19 cellular contexts compared by ENCODE assay signal in genomic region chr16:12758670-12759558, GRCh38. TPM values are rescaled to one million over a fixed set of nuclear protein-coding genes. Genes with fewer than 3 reads are reported as not detected.
DNase-seq lines count a peak whose midpoint lies in the region; ATAC-seq and TF ChIP-seq lines count a peak whose summit lies in the region.
"Had no signal": no experiment of that assay in that cellular context is flagged by ENCODE, and none has a peak within 500 bp of the region (broad histone marks: within the 10 kb centered on the region; RNA-seq: fewer than 3 reads in every experiment).

No MANE protein-coding gene starts in this region.

- H3K27me3 ChIP-seq in DOHH2 (ENCODE audit: control insufficient read depth, low read length) (no peaks in the 10 kb centered on the region), liver (ENCODE audit: control insufficient read depth in 4 of 4, insufficient read depth in 4 of 4, low read length in 3 of 4) (no peaks in the 10 kb centered on the region)
- H3K27me3 ChIP-seq: esophagus squamous epithelium, neutrophil, thyroid gland had no signal

- BruUV-seq in MCF 10A (replicated peaks; lab: Mats Ljungman, UMichigan): no TSS peak

- DNase-seq in NCI-H146 treated with DMSO at 0.1 percent for 48 hours (lab: John Stamatoyannopoulos, UW; ENCODE audit: unreplicated experiment) (peak; percentile 36), Ammon's horn (ENCODE audit: low spot score) (no peak), MCF 10A (ENCODE audit: unreplicated experiment) (no peak), NCI-H510A treated with DMSO at 0.1 percent for 48 hours (lab: John Stamatoyannopoulos, UW) (no peak)
- DNase-seq: activated naive CD8-positive, alpha-beta T cell treated with anti-CD3 and anti-CD28 coated beads, Interleukin-2, amount 50 U/mL, for 24 hours; CD4-positive, alpha-beta T cell; effector CD4-positive, alpha-beta T cell; esophagus squamous epithelium; glutamatergic neuron; left ventricle myocardium inferior; NCI-H1105 treated with DMSO at 0.1 percent for 48 hours; stimulated activated CD4-positive, alpha-beta T cell treated with anti-CD3 and anti-CD28 coated beads, Interleukin-15, amount 100 ng/mL, for 24 hours; thyroid gland had no signal

- H3K4me1 Mint-ChIP-seq in MCF 10A (ENCODE audit: insufficient read depth, unreplicated experiment): no peaks in the 10 kb centered on the region

- no peak overlapping the region for H3K27ac Mint-ChIP-seq in MCF 10A (ENCODE audit: low read depth, unreplicated experiment)
- H3K27ac Mint-ChIP-seq: activated naive CD8-positive, alpha-beta T cell treated with anti-CD3 and anti-CD28 coated beads, Interleukin-2, amount 50 U/mL, for 24 hours; CD4-positive, alpha-beta T cell had no signal

- H3K9me3 ChIP-seq in DOHH2 (ENCODE audit: control insufficient read depth, insufficient read depth, low read length): no peaks in the 10 kb centered on the region
- no peaks in the 10 kb centered on the region for H3K9me3 ChIP-seq in liver (ENCODE audit: control insufficient read depth in 4 of 4, low read length in 3 of 4)
- H3K9me3 ChIP-seq: esophagus squamous epithelium, left ventricle myocardium inferior, neutrophil, thyroid gland had no signal

- no peak overlapping the region for H3K4me3 Mint-ChIP-seq in MCF 10A (ENCODE audit: unreplicated experiment)
- H3K4me3 Mint-ChIP-seq: activated naive CD8-positive, alpha-beta T cell treated with anti-CD3 and anti-CD28 coated beads, Interleukin-2, amount 50 U/mL, for 24 hours; CD4-positive, alpha-beta T cell had no signal

- TF ChIP-seq CTCF in DOHH2 (IDR thresholded peaks at IDR 0.05; ENCODE audit: low read depth, low read length, poor library complexity, severe bottlenecking): no peak
- TF ChIP-seq CTCF in liver (IDR thresholded peaks at IDR 0.05; ENCODE audit: low read depth, low read length, missing input control): no peak
- TF ChIP-seq CTCF in MCF 10A (IDR thresholded peaks at IDR 0.05; ENCODE audit: unreplicated experiment): no peak

- TF ChIP-seq RAD21 in liver (IDR thresholded peaks at IDR 0.05): no peak

- H3K9me2 ChIP-seq in DOHH2 (replicated peaks; ENCODE audit: control insufficient read depth, low read length): no peaks in the 10 kb centered on the region

- peak overlapping the region; percentile 36 for H3K27ac ChIP-seq in DOHH2 (ENCODE audit: low read depth, low read length)
- peak overlapping the region; percentile 61 for H3K27ac ChIP-seq in cingulate gyrus (ENCODE audit: low read depth, low read length)
- peak overlapping the region; percentile 86 to 88 for H3K27ac ChIP-seq in liver (ENCODE audit: low read depth in 1 of 2, low read length in 2 of 2)
- H3K27ac ChIP-seq: KMS-11, left ventricle myocardium inferior, neutrophil, thyroid gland had no signal

- CTCF ChIA-PET in MCF 10A (lab: Yijun Ruan, JAX): interaction anchor here (0.6 kb wide), 2 partner anchors 692 to 1027 kb away, joined by 3 read pairs; no protein-coding TSS in a partner anchor

- 84% methylated on average over 9 of the region's 9 CpGs for WGBS in liver

- intact Hi-C loops in MCF 10A (cut with micrococcal nuclease): no loop called here

- POLR2A ChIA-PET in MCF 10A (lab: Yijun Ruan, JAX): no interaction called here

- ATAC-seq in HG02884 (IDR thresholded peaks at IDR 0.05; ENCODE audit: unreplicated experiment): no peak
- ATAC-seq: activated naive CD8-positive, alpha-beta T cell treated with anti-CD3 and anti-CD28 coated beads, Interleukin-2, amount 50 U/mL, for 24 hours had no signal

- peaks cover 10% of the 10 kb centered on the region for H3K36me3 Mint-ChIP-seq in MCF 10A (ENCODE audit: insufficient read depth, unreplicated experiment)

- no peaks in the 10 kb centered on the region for H3K9me3 Mint-ChIP-seq in MCF 10A (ENCODE audit: unreplicated experiment)
- H3K9me3 Mint-ChIP-seq: activated naive CD8-positive, alpha-beta T cell treated with anti-CD3 and anti-CD28 coated beads, Interleukin-2, amount 50 U/mL, for 24 hours; CD4-positive, alpha-beta T cell had no signal

- no peaks in the 10 kb centered on the region for H3F3A ChIP-seq in DOHH2 (ENCODE audit: control insufficient read depth, insufficient read depth)

- H3K79me2 ChIP-seq in DOHH2 (ENCODE audit: control insufficient read depth, low read length): no peaks in the 10 kb centered on the region

- H4K20me1 ChIP-seq in DOHH2 (ENCODE audit: control insufficient read depth, insufficient read depth, low read depth, low read length): no peaks in the 10 kb centered on the region

- H3K9ac ChIP-seq in liver (ENCODE audit: low read depth in 1 of 2, low read length in 2 of 2): no peak overlapping the region
- H3K9ac ChIP-seq: KMS-11 had no signal

- H3K4me2 ChIP-seq in DOHH2 (ENCODE audit: low read length): peak overlapping the region; percentile 80
- H3K4me2 ChIP-seq: KMS-11 had no signal

- H3K4me3 ChIP-seq in DOHH2 (ENCODE audit: low read length): peak overlapping the region; percentile 66
- H3K4me3 ChIP-seq in liver (ENCODE audit: low read depth in 1 of 3, low read length in 3 of 3): no peak overlapping the region
- H3K4me3 ChIP-seq: esophagus squamous epithelium, left ventricle myocardium inferior, thyroid gland had no signal

- H3K36me3 ChIP-seq in DOHH2 (ENCODE audit: control insufficient read depth, low read length) (no peaks in the 10 kb centered on the region), liver (ENCODE audit: control insufficient read depth in 4 of 4, insufficient read depth in 3 of 4, low read depth in 1 of 4, low read length in 3 of 4) (no peaks in the 10 kb centered on the region)
- H3K36me3 ChIP-seq: esophagus squamous epithelium, left ventricle myocardium inferior, thyroid gland had no signal

- H3K4me1 ChIP-seq in DOHH2 (ENCODE audit: control insufficient read depth, low read length) (peaks cover 31% of the 10 kb centered on the region), liver (ENCODE audit: control insufficient read depth in 4 of 4, insufficient read depth in 4 of 4, low read length in 3 of 4) (peaks cover 9 to 54% (median 35%) of the 10 kb centered on the region in 4 donors)
- H3K4me1 ChIP-seq: thyroid gland had no signal

- H3K27me3 Mint-ChIP-seq in MCF 10A (ENCODE audit: insufficient read depth, unreplicated experiment): no peaks in the 10 kb centered on the region
- H3K27me3 Mint-ChIP-seq: activated naive CD8-positive, alpha-beta T cell treated with anti-CD3 and anti-CD28 coated beads, Interleukin-2, amount 50 U/mL, for 24 hours; CD4-positive, alpha-beta T cell had no signal

TF ChIP-seq in liver, 16 proteins besides CTCF, POLR2A, EP300 and RAD21:
- TF ChIP-seq HNF4A (conservative IDR thresholded peaks at IDR 0.05): peak; percentile 64 to 67
- no peak for TF ChIP-seq EGR1 (IDR thresholded peaks at IDR 0.05; ENCODE audit: low read depth in 2 of 2)
- TF ChIP-seq HNF4G (IDR thresholded peaks at IDR 0.05): no peak

RNA-seq across cellular contexts. Expression of gene CPPED1, which starts 44.8 kb away (rescaled TPM):
- 10 to 100 TPM; 19.4 to 26.6 TPM for total RNA-seq in liver
- polyA plus RNA-seq in liver: 10 to 100 TPM; 10.4 to 29.1 TPM
- total RNA-seq in MCF 10A (2022): 13.8 and 16.6 TPM in 2 replicates

Comparison
In these comparisons a context has a peak if more than half of its experiments do, and no peak if none do; other contexts are left out.
1. H3K27ac ChIP-seq: peak in every context shown above with its lines; median percentile 87 in liver; 61 in cingulate gyrus; 36 in DOHH2.